1 cellular context compared by ENCODE assay signal in the genomic region with DNA sequence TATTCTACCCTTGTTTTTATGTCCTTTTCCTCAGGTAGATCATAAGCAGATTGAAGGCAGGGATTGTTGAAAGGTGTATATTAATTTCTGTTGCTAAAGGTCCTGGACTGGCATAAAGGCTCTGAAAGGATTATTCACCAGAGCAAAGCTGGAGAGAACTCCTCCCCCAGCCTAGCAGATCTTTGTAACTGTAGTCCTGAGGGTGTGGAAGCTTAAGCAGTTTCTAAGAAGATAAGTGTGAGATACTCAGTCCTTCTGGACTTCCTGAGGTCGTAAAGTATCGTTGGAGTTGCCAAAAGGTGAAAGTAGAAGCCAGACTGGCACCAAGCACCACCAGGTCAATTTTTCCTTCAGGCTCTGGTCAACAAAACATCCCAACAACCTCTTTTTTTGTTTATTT.
TF ChIP-seq lines count a peak whose summit lies in the region.

No MANE protein-coding gene starts in this region.

TF ChIP-seq in GM23338, 12 proteins besides CTCF, POLR2A, EP300 and RAD21 (continued from another document):
- TF ChIP-seq, protein P1, sequence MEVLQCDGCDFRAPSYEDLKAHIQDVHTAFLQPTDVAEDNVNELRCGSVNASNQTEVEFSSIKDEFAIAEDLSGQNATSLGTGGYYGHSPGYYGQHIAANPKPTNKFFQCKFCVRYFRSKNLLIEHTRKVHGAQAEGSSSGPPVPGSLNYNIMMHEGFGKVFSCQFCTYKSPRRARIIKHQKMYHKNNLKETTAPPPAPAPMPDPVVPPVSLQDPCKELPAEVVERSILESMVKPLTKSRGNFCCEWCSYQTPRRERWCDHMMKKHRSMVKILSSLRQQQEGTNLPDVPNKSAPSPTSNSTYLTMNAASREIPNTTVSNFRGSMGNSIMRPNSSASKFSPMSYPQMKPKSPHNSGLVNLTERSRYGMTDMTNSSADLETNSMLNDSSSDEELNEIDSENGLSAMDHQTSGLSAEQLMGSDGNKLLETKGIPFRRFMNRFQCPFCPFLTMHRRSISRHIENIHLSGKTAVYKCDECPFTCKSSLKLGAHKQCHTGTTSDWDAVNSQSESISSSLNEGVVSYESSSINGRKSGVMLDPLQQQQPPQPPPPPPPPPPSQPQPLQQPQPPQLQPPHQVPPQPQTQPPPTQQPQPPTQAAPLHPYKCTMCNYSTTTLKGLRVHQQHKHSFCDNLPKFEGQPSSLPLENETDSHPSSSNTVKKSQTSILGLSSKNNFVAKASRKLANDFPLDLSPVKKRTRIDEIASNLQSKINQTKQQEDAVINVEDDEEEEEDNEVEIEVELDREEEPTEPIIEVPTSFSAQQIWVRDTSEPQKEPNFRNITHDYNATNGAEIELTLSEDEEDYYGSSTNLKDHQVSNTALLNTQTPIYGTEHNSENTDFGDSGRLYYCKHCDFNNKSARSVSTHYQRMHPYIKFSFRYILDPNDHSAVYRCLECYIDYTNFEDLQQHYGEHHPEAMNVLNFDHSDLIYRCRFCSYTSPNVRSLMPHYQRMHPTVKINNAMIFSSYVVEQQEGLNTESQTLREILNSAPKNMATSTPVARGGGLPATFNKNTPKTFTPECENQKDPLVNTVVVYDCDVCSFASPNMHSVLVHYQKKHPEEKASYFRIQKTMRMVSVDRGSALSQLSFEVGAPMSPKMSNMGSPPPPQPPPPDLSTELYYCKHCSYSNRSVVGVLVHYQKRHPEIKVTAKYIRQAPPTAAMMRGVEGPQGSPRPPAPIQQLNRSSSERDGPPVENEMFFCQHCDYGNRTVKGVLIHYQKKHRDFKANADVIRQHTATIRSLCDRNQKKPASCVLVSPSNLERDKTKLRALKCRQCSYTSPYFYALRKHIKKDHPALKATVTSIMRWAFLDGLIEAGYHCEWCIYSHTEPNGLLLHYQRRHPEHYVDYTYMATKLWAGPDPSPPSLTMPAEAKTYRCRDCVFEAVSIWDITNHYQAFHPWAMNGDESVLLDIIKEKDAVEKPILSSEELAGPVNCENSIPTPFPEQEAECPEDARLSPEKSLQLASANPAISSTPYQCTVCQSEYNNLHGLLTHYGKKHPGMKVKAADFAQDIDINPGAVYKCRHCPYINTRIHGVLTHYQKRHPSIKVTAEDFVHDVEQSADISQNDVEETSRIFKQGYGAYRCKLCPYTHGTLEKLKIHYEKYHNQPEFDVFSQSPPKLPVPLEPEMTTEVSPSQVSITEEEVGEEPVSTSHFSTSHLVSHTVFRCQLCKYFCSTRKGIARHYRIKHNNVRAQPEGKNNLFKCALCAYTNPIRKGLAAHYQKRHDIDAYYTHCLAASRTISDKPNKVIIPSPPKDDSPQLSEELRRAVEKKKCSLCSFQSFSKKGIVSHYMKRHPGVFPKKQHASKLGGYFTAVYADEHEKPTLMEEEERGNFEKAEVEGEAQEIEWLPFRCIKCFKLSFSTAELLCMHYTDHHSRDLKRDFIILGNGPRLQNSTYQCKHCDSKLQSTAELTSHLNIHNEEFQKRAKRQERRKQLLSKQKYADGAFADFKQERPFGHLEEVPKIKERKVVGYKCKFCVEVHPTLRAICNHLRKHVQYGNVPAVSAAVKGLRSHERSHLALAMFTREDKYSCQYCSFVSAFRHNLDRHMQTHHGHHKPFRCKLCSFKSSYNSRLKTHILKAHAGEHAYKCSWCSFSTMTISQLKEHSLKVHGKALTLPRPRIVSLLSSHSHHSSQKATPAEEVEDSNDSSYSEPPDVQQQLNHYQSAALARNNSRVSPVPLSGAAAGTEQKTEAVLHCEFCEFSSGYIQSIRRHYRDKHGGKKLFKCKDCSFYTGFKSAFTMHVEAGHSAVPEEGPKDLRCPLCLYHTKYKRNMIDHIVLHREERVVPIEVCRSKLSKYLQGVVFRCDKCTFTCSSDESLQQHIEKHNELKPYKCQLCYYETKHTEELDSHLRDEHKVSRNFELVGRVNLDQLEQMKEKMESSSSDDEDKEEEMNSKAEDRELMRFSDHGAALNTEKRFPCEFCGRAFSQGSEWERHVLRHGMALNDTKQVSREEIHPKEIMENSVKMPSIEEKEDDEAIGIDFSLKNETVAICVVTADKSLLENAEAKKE (CRISPR knock-in tag; IDR thresholded peaks at IDR 0.05), result no peak
- TF ChIP-seq EZH2phosphoT487 (IDR thresholded peaks at IDR 0.05; ENCODE audit: unreplicated experiment) (no peak), JUNB (IDR thresholded peaks at IDR 0.05; ENCODE audit: unreplicated experiment) (no peak), POLR2AphosphoS5 (IDR thresholded peaks at IDR 0.05; ENCODE audit: low read depth) (no peak), EZH2 (IDR thresholded peaks at IDR 0.05; ENCODE audit: low read depth, unreplicated experiment) (no peak), NANOG (IDR thresholded peaks at IDR 0.05; ENCODE audit: borderline replicate concordance) (no peak), CREB1 (CRISPR knock-in tag; IDR thresholded peaks at IDR 0.05; ENCODE audit: low read depth) (no peak), STAT1 (IDR thresholded peaks at IDR 0.05; ENCODE audit: unreplicated experiment) (no peak)
